Comparison of ENCODE assay signal across 9 cellular contexts in the genomic region with DNA sequence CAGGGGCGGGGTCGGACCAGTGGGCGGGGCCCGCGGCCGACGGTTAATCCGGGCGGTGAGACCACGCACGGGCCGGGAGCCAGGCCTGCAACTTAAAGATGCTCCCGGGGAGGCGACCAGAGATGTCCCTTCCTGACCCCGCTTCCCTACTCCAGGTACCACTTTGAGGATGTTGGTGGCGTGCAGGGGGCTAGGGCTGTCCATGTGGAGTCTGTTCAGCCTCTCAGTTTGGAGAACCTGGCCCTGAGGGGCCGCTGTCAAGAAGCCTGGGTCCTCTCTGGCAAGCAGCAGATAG. TPM values are rescaled to one million over a fixed set of nuclear protein-coding genes. Genes with fewer than 3 reads are reported as not detected.
A peak's percentile ranks its signal among the peaks of the same experiment; 100 is the strongest.
DNase-seq lines count a peak whose midpoint lies in the region; TF ChIP-seq lines count a peak whose summit lies in the region.
"Had no signal": no experiment of that assay in that cellular context is flagged by ENCODE, and none has a peak within 500 bp of the region (broad histone marks: within the 10 kb centered on the region; RNA-seq: fewer than 3 reads in every experiment).

No MANE protein-coding gene starts in this region.

- H3K4me3 ChIP-seq in DOHH2 (ENCODE audit: low read length) (peak overlapping the region; percentile 90), astrocyte of the cerebellum (ENCODE audit: low read depth, low read length) (peak overlapping the region; percentile 60), lower leg skin (ENCODE audit: low read depth, poor library complexity, severe bottlenecking) (peak overlapping the region; percentile 75), tibial artery (peak overlapping the region; percentile 60 to 78)

- TF ChIP-seq POLR2A in lower leg skin (IDR thresholded peaks at IDR 0.05): no peak

- no peaks in the 10 kb centered on the region for H3K9me2 ChIP-seq in DOHH2 (replicated peaks; ENCODE audit: control insufficient read depth, low read length)

- in situ Hi-C loops in astrocyte of the cerebellum (cut with HindIII; ENCODE audit: low sequenced_read_pairs): no loop called here

- H3K27ac ChIP-seq in DOHH2 (ENCODE audit: low read depth, low read length): no peak overlapping the region; the same call in 1 of the 2 replicates
- peak overlapping the region; percentile 84 to 96 for H3K27ac ChIP-seq in tibial artery

- intact Hi-C loops in lower leg skin (cut with DNase I; ENCODE audit: low total_unique reads): no loop called here
- intact Hi-C loops in tibial artery (cut with DNase I; ENCODE audit: low total_unique reads): no loop called here

- H3K4me1 ChIP-seq in DOHH2 (ENCODE audit: control insufficient read depth, low read length) (peaks cover 45% of the 10 kb centered on the region), tibial artery (peaks cover 0 to 20% (median 11%) of the 10 kb centered on the region in 4 donors)

- peaks cover 18% of the 10 kb centered on the region for H3K79me2 ChIP-seq in DOHH2 (ENCODE audit: control insufficient read depth, low read length)

- H4K20me1 ChIP-seq in DOHH2 (ENCODE audit: control insufficient read depth, insufficient read depth, low read depth, low read length): no peaks in the 10 kb centered on the region

- H3F3A ChIP-seq in DOHH2 (ENCODE audit: control insufficient read depth, insufficient read depth): peaks cover 10% of the 10 kb centered on the region

- no peaks in the 10 kb centered on the region for H3K9me3 ChIP-seq in DOHH2 (ENCODE audit: control insufficient read depth, insufficient read depth, low read length)
- H3K9me3 ChIP-seq in tibial artery: no peaks in the 10 kb centered on the region

- DNase-seq in HuH-7 (ENCODE audit: low spot score) (peak; percentile 43), astrocyte of the cerebellum (ENCODE audit: low read depth) (no peak), lower leg skin (ENCODE audit: low spot score in 2 of 2) (no peak), tibial artery (peak in 1 of 2 donors; percentile 72), RKO (ENCODE audit: low spot score) (no peak), medulla oblongata (ENCODE audit: extremely low spot score) (no peak), DMS114 treated with DMSO at 0.1 percent for 48 hours (lab: John Stamatoyannopoulos, UW; ENCODE audit: unreplicated experiment) (no peak)

- peak overlapping the region; percentile 87 for H3K4me2 ChIP-seq in DOHH2 (ENCODE audit: low read length)

- 8 to 29% methylated on average over 1 to 15 of the region's 17 CpGs for WGBS in lower leg skin, 2 donors

- H3K27me3 ChIP-seq in DOHH2 (ENCODE audit: control insufficient read depth, low read length) (no peaks in the 10 kb centered on the region), tibial artery (no peaks in the 10 kb centered on the region)

- H3K36me3 ChIP-seq in DOHH2 (ENCODE audit: control insufficient read depth, low read length) (peaks cover 14% of the 10 kb centered on the region), tibial artery (no peaks in the 10 kb centered on the region)

- no peak for TF ChIP-seq CTCF in DOHH2 (IDR thresholded peaks at IDR 0.05; ENCODE audit: low read depth, low read length, poor library complexity, severe bottlenecking)
- no peak for TF ChIP-seq CTCF in astrocyte of the cerebellum (IDR thresholded peaks at IDR 0.05; ENCODE audit: low read depth, low read length, missing control alignments)
- no peak for TF ChIP-seq CTCF in lower leg skin (IDR thresholded peaks at IDR 0.05)
- TF ChIP-seq CTCF in tibial artery (IDR thresholded peaks at IDR 0.05): no peak

RNA-seq across cellular contexts. Expression of a gene that starts 0.6 kb away (rescaled TPM):
- 10 to 100 TPM; 11.4 to 18.1 (median 13.5) TPM for total RNA-seq in lower leg skin

RNA-seq across cellular contexts. Expression of a gene that starts 6.2 kb away (rescaled TPM):
- total RNA-seq in lower leg skin: 1 to 10 TPM in 2 of 4 donors, under 1 TPM in 1, not detected in 1; 0.27 to 3.7 (median 2.6) TPM

RNA-seq across cellular contexts. Expression of a gene that starts 21.0 kb away (rescaled TPM):
- 10 to 100 TPM in 2 of 4 donors, 1 to 10 TPM in 2; 4.5 to 18.8 (median 10.0) TPM for total RNA-seq in lower leg skin
- total RNA-seq: SK-MEL-5 had no signal

RNA-seq across cellular contexts. Expression of a gene that starts 40.0 kb away (rescaled TPM):
- 10 to 100 TPM in 3 of 4 donors, 1 to 10 TPM in 1; 6.2 to 19.0 (median 15.7) TPM for total RNA-seq in lower leg skin

RNA-seq across cellular contexts. Expression of a gene that starts 41.2 kb away (rescaled TPM):
- 10 to 100 TPM; 11.2 to 32.0 (median 15.9) TPM for total RNA-seq in lower leg skin
